In the genomic region with DNA sequence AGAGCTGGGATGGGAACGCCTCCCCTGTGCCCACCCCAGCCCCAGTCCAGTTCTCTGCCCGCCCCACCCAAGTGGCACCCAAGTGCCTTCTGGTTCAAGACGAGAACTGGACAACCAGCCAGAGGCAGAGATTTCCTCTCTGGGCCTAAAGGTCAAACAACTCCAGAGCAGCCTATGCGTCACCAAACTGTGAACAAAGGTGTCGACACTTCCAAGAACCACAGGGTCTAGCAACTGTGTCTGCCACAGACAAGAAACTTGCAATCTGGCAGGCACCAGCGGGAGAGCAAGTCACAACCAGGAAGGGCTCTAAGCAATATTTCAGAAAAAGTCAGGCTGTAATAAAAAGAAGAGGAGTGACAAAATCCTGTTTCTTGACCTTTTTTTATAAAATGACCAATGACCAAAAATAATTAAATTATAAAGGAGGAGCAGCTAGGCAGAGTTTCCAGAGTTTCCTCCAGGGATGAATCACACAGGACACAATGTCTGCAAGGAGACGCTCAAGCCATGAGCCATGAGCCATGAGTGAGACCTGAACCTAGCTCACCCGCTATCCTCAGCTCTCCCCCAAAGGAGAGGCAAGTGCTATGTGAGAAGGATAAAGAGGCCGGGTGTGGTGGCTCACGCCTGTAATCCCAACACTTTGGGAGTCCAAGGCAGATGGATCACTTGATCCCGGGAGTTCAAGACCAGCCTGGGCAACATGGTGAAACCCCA, we compare ENCODE assay signal across 11 cellular contexts. TPM values are rescaled to one million over a fixed set of nuclear protein-coding genes. Genes with fewer than 3 reads are reported as not detected.
DNase-seq lines count a peak whose midpoint lies in the region; ATAC-seq, FAIRE-seq and TF ChIP-seq lines count a peak whose summit lies in the region.
"Had no signal": no experiment of that assay in that cellular context is flagged by ENCODE, and none has a peak within 500 bp of the region (broad histone marks: within the 10 kb centered on the region; RNA-seq: fewer than 3 reads in every experiment).

No MANE protein-coding gene starts in this region.

- TF ChIP-seq POLR2A in A549 (IDR thresholded peaks at IDR 0.05; ENCODE audit: low read length) (no peak), esophagus muscularis mucosa (IDR thresholded peaks at IDR 0.05; ENCODE audit: low read depth) (no peak)

- CTCF ChIA-PET in A549 (lab: Yijun Ruan, JAX): interaction anchor here (0.9 to 1.9 kb wide), 6 partner anchors 9 to 133 kb away, joined by 3 to 5 read pairs (median 3); no protein-coding TSS in a partner anchor

- H3K4me1 ChIP-seq in A549 (peaks cover 43% of the 10 kb centered on the region), esophagus muscularis mucosa (peaks cover 13 to 23% (median 18%) of the 10 kb centered on the region in 4 donors), mesodermal cell (ENCODE audit: control insufficient read depth, insufficient read depth, low read length, poor library complexity, severe bottlenecking) (no peaks in the 10 kb centered on the region), BE2C (no peaks in the 10 kb centered on the region; the same call in 1 of the 2 replicates)

- 0 out of 5 replicates have a peak, but pooled peaks of 1 of the 2 experiments have one; percentile 22 for TF ChIP-seq EP300 in A549 (IDR thresholded peaks at IDR 0.05)
- no peak for TF ChIP-seq EP300 in esophagus muscularis mucosa (IDR thresholded peaks at IDR 0.05)

- H3K4me3 ChIP-seq in A549 (no peak overlapping the region), esophagus muscularis mucosa (no peak overlapping the region), mesodermal cell (ENCODE audit: extremely low read depth, insufficient read depth, low read length, poor library complexity, severe bottlenecking) (no peak overlapping the region), BE2C (ENCODE audit: low read depth, low read length) (no peak overlapping the region)

- no peaks in the 10 kb centered on the region for H3K27me3 ChIP-seq in esophagus muscularis mucosa
- H3K27me3 ChIP-seq in BE2C: no peaks in the 10 kb centered on the region

- ATAC-seq in A549: peak; percentile 59 to 70; a peak in 4 of 6 replicates

- peak overlapping the region; percentile 71 to 78; a peak in 5 of 6 replicates for H3K27ac ChIP-seq in A549
- H3K27ac ChIP-seq in esophagus muscularis mucosa (replicated peaks in 1 of 4): peak overlapping the region; percentile 40 to 71 (median 57)
- H3K27ac ChIP-seq in mesodermal cell (ENCODE audit: low read depth, low read length, severe bottlenecking): peak overlapping the region; percentile 45

- peak overlapping the region; percentile 4; the same call in 1 of the 3 replicates for H3K4me2 ChIP-seq in A549

- no peak for TF ChIP-seq RAD21 in A549 (conservative IDR thresholded peaks at IDR 0.05 in 1 of 2, IDR thresholded peaks at IDR 0.05 in 1 of 2)

- DNase-seq in A549 (ENCODE audit: low read depth in 1 of 2, low spot score in 1 of 2) (peak in 1 of 2 experiments; percentile 53), MV-4-11 (lab: John Stamatoyannopoulos, UW) (peak; percentile 39), esophagus muscularis mucosa (ENCODE audit: extremely low spot score) (no peak), hippocampal formation (lab: John Stamatoyannopoulos, UW) (no peak), ureter (ENCODE audit: low spot score) (no peak), BE2C (no peak)
- DNase-seq in activated T-cell treated with anti-CD3 and anti-CD28 coated beads, Interleukin-2, amount 50 U/mL, for 48 hours: no peak
- DNase-seq: activated CD4-positive, alpha-beta memory T cell treated with anti-CD3 and anti-CD28 coated beads for 36 hours; endodermal cell; small intestine had no signal

- intact Hi-C loops in esophagus muscularis mucosa (cut with DNase I): no loop called here

- peaks cover 23 to 92% (median 78%) of the 10 kb centered on the region in 4 donors for H3K36me3 ChIP-seq in esophagus muscularis mucosa
- H3K36me3 ChIP-seq in mesodermal cell (ENCODE audit: control insufficient read depth, insufficient read depth, low read length): peaks cover 40% of the 10 kb centered on the region
- no peaks in the 10 kb centered on the region; the same call in 1 of the 2 replicates for H3K36me3 ChIP-seq in BE2C

- TF ChIP-seq CTCF in A549 (IDR thresholded peaks at IDR 0.05) (no peak), esophagus muscularis mucosa (IDR thresholded peaks at IDR 0.05) (no peak), BE2C (IDR thresholded peaks at IDR 0.05; ENCODE audit: low read depth, low read length) (no peak)

- no peak for FAIRE-seq in A549 (lab: Jason Lieb, UNC)
- FAIRE-seq: small intestine had no signal

- WGBS in A549 (ENCODE audit: missing lambda C conversion rate): 72% methylated on average over 11 of the region's 11 CpGs
- WGBS in esophagus muscularis mucosa: 84% methylated on average over 10 of the region's 11 CpGs
- 92 to 95% methylated on average over 5 to 6 of the region's 11 CpGs for WGBS in mesodermal cell (ENCODE audit: insufficient coverage in 2 of 2), 2 experiments

- no peaks in the 10 kb centered on the region for H3K9me3 ChIP-seq in A549
- no peaks in the 10 kb centered on the region for H3K9me3 ChIP-seq in esophagus muscularis mucosa
- H3K9me3 ChIP-seq in mesodermal cell (ENCODE audit: control insufficient read depth, low read length): no peaks in the 10 kb centered on the region
- no peaks in the 10 kb centered on the region for H3K9me3 ChIP-seq in BE2C

- POLR2A ChIA-PET in A549 (lab: Yijun Ruan, JAX): no interaction called here

TF ChIP-seq in A549, 52 proteins besides CTCF, POLR2A, EP300 and RAD21:
- TF ChIP-seq HOXB5 (CRISPR knock-in tag; IDR thresholded peaks at IDR 0.05) (no peak), MYC (IDR thresholded peaks at IDR 0.05; ENCODE audit: borderline replicate concordance, low read length) (no peak), FOSL2 (IDR thresholded peaks at IDR 0.05) (no peak), FOSL2 (CRISPR knock-in tag; IDR thresholded peaks at IDR 0.05) (peak; percentile 3; the same call in 1 of the 2 replicates), JUN (IDR thresholded peaks at IDR 0.05) (peak in 1 of 2 experiments; percentile 38; a peak in 1 of 5 replicates), JUNB (IDR thresholded peaks at IDR 0.05) (no peak), PHF8 (IDR thresholded peaks at IDR 0.05; ENCODE audit: borderline replicate concordance, low read depth) (no peak), KDM5A (IDR thresholded peaks at IDR 0.05) (no peak)
- TF ChIP-seq, protein P1, sequence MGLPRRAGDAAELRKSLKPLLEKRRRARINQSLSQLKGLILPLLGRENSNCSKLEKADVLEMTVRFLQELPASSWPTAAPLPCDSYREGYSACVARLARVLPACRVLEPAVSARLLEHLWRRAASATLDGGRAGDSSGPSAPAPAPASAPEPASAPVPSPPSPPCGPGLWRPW (IDR thresholded peaks at IDR 0.05): no peak
- TF ChIP-seq, protein P2, sequence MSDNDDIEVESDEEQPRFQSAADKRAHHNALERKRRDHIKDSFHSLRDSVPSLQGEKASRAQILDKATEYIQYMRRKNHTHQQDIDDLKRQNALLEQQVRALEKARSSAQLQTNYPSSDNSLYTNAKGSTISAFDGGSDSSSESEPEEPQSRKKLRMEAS (IDR thresholded peaks at IDR 0.05): 0 out of 2 replicates have a peak, but pooled peaks have one; percentile 22

RNA-seq across cellular contexts. Expression of a gene that starts 11.1 kb away (rescaled TPM):
- polyA plus RNA-seq in A549 (2011; rRNA removed): 41.2 and 41.6 TPM in 2 replicates
- polyA plus RNA-seq in A549 (2012; cell fraction: cytosol; rRNA removed): 40.9 and 49.9 TPM in 2 replicates
- polyA plus RNA-seq in A549 (2012; cell fraction: nucleus; rRNA removed): 40.4 and 42.3 TPM in 2 replicates
- polyA plus RNA-seq in A549 (2017; fragmentation: RNase III; extraction: RNeasy Plus Mini Kit Qiagen cat#74134 plus additional on column Dnase treatment): 48.9 to 52.0 TPM (median 51.2 TPM) in 3 replicates
- polyA minus RNA-seq in A549 (2011; rRNA and poly(A)+ RNA removed): 36.1 and 36.2 TPM in 2 replicates
- 10 to 100 TPM; 13.3 to 20.3 (median 14.6) TPM for total RNA-seq in esophagus muscularis mucosa
- polyA plus RNA-seq in mesodermal cell (2013, experiment 1 of 2): 17.2 TPM
- polyA plus RNA-seq in mesodermal cell (2013, experiment 2 of 2): 16.5 TPM
- total RNA-seq in ureter: 20.5 TPM
- polyA plus RNA-seq in BE2C (2012; ENCODE audit: insufficient read depth, insufficient read length, low read depth): 11.8 TPM

RNA-seq across cellular contexts. Expression of a gene that starts 35.8 kb away (rescaled TPM):
- 123 and 127 TPM in 2 replicates for polyA plus RNA-seq in A549 (2011; rRNA removed)
- 183 and 229 TPM in 2 replicates for polyA plus RNA-seq in A549 (2012; cell fraction: cytosol; rRNA removed)
- polyA plus RNA-seq in A549 (2012; cell fraction: nucleus; rRNA removed): 195 and 257 TPM in 2 replicates
- polyA plus RNA-seq in A549 (2017; fragmentation: RNase III; extraction: RNeasy Plus Mini Kit Qiagen cat#74134 plus additional on column Dnase treatment): 132 to 149 TPM (median 134 TPM) in 3 replicates
- 57.6 and 61.8 TPM in 2 replicates for polyA minus RNA-seq in A549 (2011; rRNA and poly(A)+ RNA removed)
- 10 to 100 TPM; 18.3 to 74.7 (median 38.1) TPM for total RNA-seq in esophagus muscularis mucosa
- polyA plus RNA-seq in mesodermal cell (2013, experiment 1 of 2): 37.0 TPM
- polyA plus RNA-seq in mesodermal cell (2013, experiment 2 of 2): 25.4 TPM
- total RNA-seq in ureter: 17.6 TPM
- polyA plus RNA-seq in BE2C (2012; ENCODE audit: insufficient read depth, insufficient read length, low read depth): 13.2 TPM

RNA-seq across cellular contexts. Expression of a gene that starts 43.4 kb away (rescaled TPM):
- 55.3 and 64.6 TPM in 2 replicates for polyA plus RNA-seq in A549 (2011; rRNA removed)
- polyA plus RNA-seq in A549 (2012; cell fraction: cytosol; rRNA removed): 51.8 and 65.8 TPM in 2 replicates
- polyA plus RNA-seq in A549 (2012; cell fraction: nucleus; rRNA removed): 118 and 120 TPM in 2 replicates
- 49.5 to 51.4 TPM (median 50.7 TPM) in 3 replicates for polyA plus RNA-seq in A549 (2017; fragmentation: RNase III; extraction: RNeasy Plus Mini Kit Qiagen cat#74134 plus additional on column Dnase treatment)
- polyA minus RNA-seq in A549 (2011; rRNA and poly(A)+ RNA removed): 70.9 and 76.2 TPM in 2 replicates
- 10 to 100 TPM; 44.1 to 58.2 (median 52.1) TPM for total RNA-seq in esophagus muscularis mucosa
- 85.0 TPM for polyA plus RNA-seq in mesodermal cell (2013, experiment 1 of 2)
- 75.2 TPM for polyA plus RNA-seq in mesodermal cell (2013, experiment 2 of 2)
- total RNA-seq in ureter: 57.5 TPM
- polyA plus RNA-seq in BE2C (2012; ENCODE audit: insufficient read depth, insufficient read length, low read depth): 66.6 TPM
